ENCODE assay signal across 23 cellular contexts in genomic region chr1:245173446-245174178, GRCh38. TPM values are rescaled to one million over a fixed set of nuclear protein-coding genes. Genes with fewer than 3 reads are reported as not detected.
DNase-seq lines count a peak whose midpoint lies in the region; ATAC-seq, FAIRE-seq and TF ChIP-seq lines count a peak whose summit lies in the region.
"Had no signal": no experiment of that assay in that cellular context is flagged by ENCODE, and none has a peak within 500 bp of the region (broad histone marks: within the 10 kb centered on the region; RNA-seq: fewer than 3 reads in every experiment).

No MANE protein-coding gene starts in this region.

- CTCF ChIA-PET in SK-N-SH (lab: Yijun Ruan, JAX) = interaction anchor here (1.1 kb wide), 1 partner anchor 20 kb away, joined by 3 read pairs; no protein-coding TSS in a partner anchor
- CTCF ChIA-PET in activated CD4-positive, alpha-beta T cell treated with anti-CD3 and anti-CD28 coated beads for 36 hours (lab: Charles Lee) = interaction anchor here (1.6 kb wide), 1 partner anchor 17 kb away, joined by 4 read pairs; no protein-coding TSS in a partner anchor

- H3K9ac ChIP-seq in SK-N-SH = no peak overlapping the region

- H3K27me3 ChIP-seq in SK-N-SH (ENCODE audit: insufficient read depth) = no peaks in the 10 kb centered on the region
- no peaks in the 10 kb centered on the region for H3K27me3 ChIP-seq in small intestine (ENCODE audit: control insufficient read depth in 2 of 2, insufficient read depth in 2 of 2, low read length in 2 of 2)
- H3K27me3 ChIP-seq: gastroesophageal sphincter, stomach, uterus had no signal

- H3K9me3 ChIP-seq in SK-N-SH (no peaks in the 10 kb centered on the region), small intestine (ENCODE audit: control insufficient read depth, low read depth) (no peaks in the 10 kb centered on the region)
- H3K9me3 ChIP-seq: gastroesophageal sphincter, stomach, uterus had no signal

- H3K79me2 ChIP-seq in SK-N-SH (ENCODE audit: insufficient read depth) = peaks cover 28% of the 10 kb centered on the region

- H3K27me3 Mint-ChIP-seq in activated CD4-positive, alpha-beta T cell treated with anti-CD3 and anti-CD28 coated beads for 36 hours = peaks cover 15% of the 10 kb centered on the region
- peaks cover 6% of the 10 kb centered on the region for H3K27me3 Mint-ChIP-seq in activated T-helper 2 cell treated with anti-CD3 and anti-CD28 coated beads, Interferon-gamma antibody, Interleukin-2, Interleukin-4, amounts not matched to agents 10 μg/mL and 5 μg/mL and 100 μg/mL, durations not matched to agents 14 hours and 24 hours and 36 hours (ENCODE audit: low read depth)

- no peak overlapping the region for H2AFZ ChIP-seq in SK-N-SH (ENCODE audit: low read depth)

- H3K4me3 ChIP-seq in SK-N-SH (ENCODE audit: low read depth in 2 of 2, low read length in 1 of 2) = no peak overlapping the region
- H3K4me3 ChIP-seq in fibroblast of villous mesenchyme (ENCODE audit: low read depth, low read length) = no peak overlapping the region
- no peak overlapping the region for H3K4me3 ChIP-seq in small intestine (ENCODE audit: low read depth in 1 of 2, low read length in 2 of 2)
- H3K4me3 ChIP-seq: gastroesophageal sphincter, stomach, uterus had no signal

- no peak for FAIRE-seq in small intestine (lab: Jason Lieb, UNC)
- FAIRE-seq: endothelial cell of umbilical vein, GM18507 had no signal

- no peaks in the 10 kb centered on the region for H3K4me1 Mint-ChIP-seq in activated CD4-positive, alpha-beta T cell treated with anti-CD3 and anti-CD28 coated beads for 36 hours
- no peaks in the 10 kb centered on the region for H3K4me1 Mint-ChIP-seq in activated T-helper 2 cell treated with anti-CD3 and anti-CD28 coated beads, Interferon-gamma antibody, Interleukin-2, Interleukin-4, amounts not matched to agents 10 μg/mL and 5 μg/mL and 100 μg/mL, durations not matched to agents 14 hours and 24 hours and 36 hours (ENCODE audit: low read depth)

- no peak for TF ChIP-seq RAD21 in SK-N-SH (IDR thresholded peaks at IDR 0.05; ENCODE audit: low read length)

- no peak overlapping the region; a peak in 1 of 4 replicates for H3K27ac ChIP-seq in SK-N-SH (ENCODE audit: low read depth in 2 of 2, low read length in 1 of 2)
- H3K27ac ChIP-seq in small intestine (ENCODE audit: low read depth in 1 of 2, low read length in 1 of 2) = no peak overlapping the region
- H3K27ac ChIP-seq: gastroesophageal sphincter, stomach, uterus had no signal

- H3K9me3 Mint-ChIP-seq in activated CD4-positive, alpha-beta T cell treated with anti-CD3 and anti-CD28 coated beads for 36 hours (ENCODE audit: low read depth) = no peaks in the 10 kb centered on the region
- H3K9me3 Mint-ChIP-seq in activated T-helper 2 cell treated with anti-CD3 and anti-CD28 coated beads, Interferon-gamma antibody, Interleukin-2, Interleukin-4, amounts not matched to agents 10 μg/mL and 5 μg/mL and 100 μg/mL, durations not matched to agents 14 hours and 24 hours and 36 hours = no peaks in the 10 kb centered on the region
- H3K9me3 Mint-ChIP-seq: activated naive CD8-positive, alpha-beta T cell treated with anti-CD3 and anti-CD28 coated beads, Interleukin-2, amount 10 ng/mL, durations not matched to agents 7 days and 5 days; activated T-helper 1 cell treated with anti-CD3 and anti-CD28 coated beads, Interleukin-12 subunit alpha, Interleukin-12 subunit beta, Interleukin-2, Interleukin-4 antibody, amounts not matched to agents 30 ng/mL and 10 ng/mL and 1 ng/mL, durations not matched to agents 14 hours and 24 hours and 36 hours; CD4-positive, alpha-beta T cell had no signal

- TF ChIP-seq CTCF in SK-N-SH (IDR thresholded peaks at IDR 0.05) = no peak
- TF ChIP-seq CTCF in fibroblast of villous mesenchyme (IDR thresholded peaks at IDR 0.05; ENCODE audit: insufficient read depth, low read depth, low read length) = no peak

- no peak for DNase-seq in SK-N-SH
- DNase-seq in NCI-H2081 treated with DMSO at 0.1 percent for 48 hours (lab: John Stamatoyannopoulos, UW) = peak; percentile 19
- peak; percentile 45 for DNase-seq in fibroblast of villous mesenchyme (ENCODE audit: low read depth)
- DNase-seq in small intestine = peak; percentile 16
- no peak for DNase-seq in activated gamma-delta T cell treated with Interleukin-2 at 50 U/mL for 16 hours
- DNase-seq in activated CD4-positive, alpha-beta T cell treated with anti-CD3 and anti-CD28 coated beads for 36 hours = no peak
- DNase-seq in activated T-helper 2 cell treated with anti-CD3 and anti-CD28 coated beads, Interferon-gamma antibody, Interleukin-2, Interleukin-4, amounts not matched to agents 10 μg/mL and 5 μg/mL and 100 μg/mL, durations not matched to agents 14 hours and 24 hours and 36 hours (ENCODE audit: low spot score) = no peak
- DNase-seq: activated naive CD8-positive, alpha-beta T cell treated with anti-CD3 and anti-CD28 coated beads, Interleukin-2, amount 10 ng/mL, durations not matched to agents 7 days and 5 days; CD4-positive, alpha-beta T cell; NCI-H1048; NCI-H226; nucleus accumbens; SHP77 treated with DMSO at 0.1 percent for 48 hours; stimulated activated CD4-positive, alpha-beta T cell treated with anti-CD3 and anti-CD28 coated beads, Interleukin-1b, Interleukin-23, amount 100 ng/mL, for 48 hours; stomach; uterus had no signal

- no peaks in the 10 kb centered on the region for H3F3A ChIP-seq in SK-N-SH (replicated peaks; ENCODE audit: insufficient read depth)

- POLR2A ChIA-PET in SK-N-SH (lab: Yijun Ruan, JAX) = no interaction called here
- POLR2A ChIA-PET in activated CD4-positive, alpha-beta T cell treated with anti-CD3 and anti-CD28 coated beads for 36 hours (lab: Charles Lee) = no interaction called here

- ATAC-seq in SK-N-SH treated with all-trans-retinoic acid at 6 μM for 48 hours = peak; percentile 13; the same call in 1 of the 3 replicates
- ATAC-seq in activated CD4-positive, alpha-beta T cell treated with anti-CD3 and anti-CD28 coated beads for 36 hours = no peak
- ATAC-seq: activated CD4-positive, CD25-positive, alpha-beta regulatory T cell treated with anti-CD3 and anti-CD28 coated beads, Interleukin-2, amount 50 U/mL, for 24 hours; gastroesophageal sphincter; sciatic nerve had no signal

- peaks cover 10% of the 10 kb centered on the region; the same call in 1 of the 2 replicates for H4K20me1 ChIP-seq in SK-N-SH (ENCODE audit: insufficient read depth)

- 77% methylated on average over 18 of the region's 21 CpGs for WGBS in SK-N-SH (ENCODE audit: low lambda C conversion rate)
- 53 to 64% (median 59%) methylated on average over 21 of the region's 21 CpGs for WGBS in small intestine, 3 donors

- H3K9me2 ChIP-seq in SK-N-SH = no peaks in the 10 kb centered on the region

- H3K36me3 Mint-ChIP-seq in activated CD4-positive, alpha-beta T cell treated with anti-CD3 and anti-CD28 coated beads for 36 hours (ENCODE audit: low read depth) = no peaks in the 10 kb centered on the region
- no peaks in the 10 kb centered on the region for H3K36me3 Mint-ChIP-seq in activated T-helper 2 cell treated with anti-CD3 and anti-CD28 coated beads, Interferon-gamma antibody, Interleukin-2, Interleukin-4, amounts not matched to agents 10 μg/mL and 5 μg/mL and 100 μg/mL, durations not matched to agents 14 hours and 24 hours and 36 hours (ENCODE audit: low read depth)
- H3K36me3 Mint-ChIP-seq: activated naive CD8-positive, alpha-beta T cell treated with anti-CD3 and anti-CD28 coated beads, Interleukin-2, amount 10 ng/mL, durations not matched to agents 7 days and 5 days had no signal

- no peak for TF ChIP-seq EP300 in SK-N-SH (IDR thresholded peaks at IDR 0.05; ENCODE audit: borderline replicate concordance in 1 of 2, low read depth in 1 of 2, low read length in 1 of 2)

- peaks cover 0 to 36% of the 10 kb centered on the region in 2 experiments; a peak in 2 of 4 replicates for H3K4me1 ChIP-seq in SK-N-SH (ENCODE audit: control insufficient read depth in 1 of 2, insufficient read depth in 2 of 2, low read depth in 1 of 2, low read length in 1 of 2)
- H3K4me1 ChIP-seq in small intestine (ENCODE audit: control insufficient read depth in 2 of 2, insufficient read depth in 1 of 2, low read depth in 1 of 2, low read length in 1 of 2) = no peaks in the 10 kb centered on the region
- H3K4me1 ChIP-seq: uterus had no signal

- intact Hi-C loops in activated CD4-positive, alpha-beta T cell treated with anti-CD3 and anti-CD28 coated beads for 36 hours (cut with DNase I, micrococcal nuclease) = no loop called here
- intact Hi-C loops in activated T-helper 2 cell treated with anti-CD3 and anti-CD28 coated beads, Interferon-gamma antibody, Interleukin-2, Interleukin-4, amounts not matched to agents 10 μg/mL and 5 μg/mL and 100 μg/mL, durations not matched to agents 14 hours and 24 hours and 36 hours (cut with micrococcal nuclease) = no loop called here

- H3K4me3 Mint-ChIP-seq in activated CD4-positive, alpha-beta T cell treated with anti-CD3 and anti-CD28 coated beads for 36 hours = no peak overlapping the region
- no peak overlapping the region for H3K4me3 Mint-ChIP-seq in activated T-helper 2 cell treated with anti-CD3 and anti-CD28 coated beads, Interferon-gamma antibody, Interleukin-2, Interleukin-4, amounts not matched to agents 10 μg/mL and 5 μg/mL and 100 μg/mL, durations not matched to agents 14 hours and 24 hours and 36 hours (ENCODE audit: low read depth)
- H3K4me3 Mint-ChIP-seq: activated naive CD8-positive, alpha-beta T cell treated with anti-CD3 and anti-CD28 coated beads, Interleukin-2, amount 10 ng/mL, durations not matched to agents 7 days and 5 days; activated T-helper 1 cell treated with anti-CD3 and anti-CD28 coated beads, Interleukin-12 subunit alpha, Interleukin-12 subunit beta, Interleukin-2, Interleukin-4 antibody, amounts not matched to agents 30 ng/mL and 10 ng/mL and 1 ng/mL, durations not matched to agents 14 hours and 24 hours and 36 hours; CD4-positive, alpha-beta T cell had no signal

- no peak overlapping the region for H3K27ac Mint-ChIP-seq in activated CD4-positive, alpha-beta T cell treated with anti-CD3 and anti-CD28 coated beads for 36 hours
- H3K27ac Mint-ChIP-seq in activated T-helper 2 cell treated with anti-CD3 and anti-CD28 coated beads, Interferon-gamma antibody, Interleukin-2, Interleukin-4, amounts not matched to agents 10 μg/mL and 5 μg/mL and 100 μg/mL, durations not matched to agents 14 hours and 24 hours and 36 hours = no peak overlapping the region
- H3K27ac Mint-ChIP-seq: activated naive CD8-positive, alpha-beta T cell treated with anti-CD3 and anti-CD28 coated beads, Interleukin-2, amount 10 ng/mL, durations not matched to agents 7 days and 5 days; activated T-helper 1 cell treated with anti-CD3 and anti-CD28 coated beads, Interleukin-12 subunit alpha, Interleukin-12 subunit beta, Interleukin-2, Interleukin-4 antibody, amounts not matched to agents 30 ng/mL and 10 ng/mL and 1 ng/mL, durations not matched to agents 14 hours and 24 hours and 36 hours; CD4-positive, alpha-beta T cell had no signal

- no peak overlapping the region for H3K4me2 ChIP-seq in SK-N-SH

- H3K36me3 ChIP-seq in SK-N-SH (replicated peaks in 1 of 2; ENCODE audit: control insufficient read depth in 1 of 2, insufficient read depth in 2 of 2, low read length in 1 of 2) (peaks cover 4 to 55% of the 10 kb centered on the region in 2 experiments), small intestine (ENCODE audit: control insufficient read depth in 2 of 2, insufficient read depth in 2 of 2, low read length in 2 of 2) (no peaks in the 10 kb centered on the region)
- H3K36me3 ChIP-seq: gastroesophageal sphincter, stomach, uterus had no signal

RNA-seq across cellular contexts. Expression of gene KIF26B, which starts 18.8 kb away (rescaled TPM):
- polyA plus RNA-seq in SK-N-SH (2012; rRNA removed) (2.6 TPM in 2 replicates), small intestine (1 to 10 TPM in 1 of 3 donors, under 1 TPM in 1, not detected in 1; 0.27 to 1.3 TPM)
- polyA plus RNA-seq in SK-N-SH (2012; cell fraction: cytosol; rRNA removed) = 3.2 and 3.6 TPM in 2 replicates
- 6.7 TPM in 2 replicates for polyA plus RNA-seq in SK-N-SH (2012; cell fraction: nucleus; rRNA removed)
- 12.1 and 66.0 TPM in 2 replicates for total RNA-seq in fibroblast of villous mesenchyme
- under 1 TPM; 0.16 to 0.23 TPM for total RNA-seq in activated CD4-positive, alpha-beta T cell treated with anti-CD3 and anti-CD28 coated beads for 36 hours
- 0.28 and 0.37 TPM in 2 replicates for total RNA-seq in activated T-helper 2 cell treated with anti-CD3 and anti-CD28 coated beads, Interferon-gamma antibody, Interleukin-2, Interleukin-4, amounts not matched to agents 10 μg/mL and 5 μg/mL and 100 μg/mL, durations not matched to agents 14 hours and 24 hours and 36 hours

Comparison
In these comparisons a context has a peak if more than half of its experiments do, and no peak if none do; other contexts are left out.
1. DNase-seq: peak in NCI-H2081 treated with DMSO at 0.1 percent for 48 hours (single experiment), fibroblast of villous mesenchyme (single experiment) and small intestine (single experiment); none in SK-N-SH (single experiment), activated gamma-delta T cell treated with Interleukin-2 at 50 U/mL for 16 hours (single experiment), activated CD4-positive, alpha-beta T cell treated with anti-CD3 and anti-CD28 coated beads for 36 hours (single experiment) and activated T-helper 2 cell treated with anti-CD3 and anti-CD28 coated beads, Interferon-gamma antibody, Interleukin-2, Interleukin-4, amounts not matched to agents 10 μg/mL and 5 μg/mL and 100 μg/mL, durations not matched to agents 14 hours and 24 hours and 36 hours (single experiment).